In the genomic region with DNA sequence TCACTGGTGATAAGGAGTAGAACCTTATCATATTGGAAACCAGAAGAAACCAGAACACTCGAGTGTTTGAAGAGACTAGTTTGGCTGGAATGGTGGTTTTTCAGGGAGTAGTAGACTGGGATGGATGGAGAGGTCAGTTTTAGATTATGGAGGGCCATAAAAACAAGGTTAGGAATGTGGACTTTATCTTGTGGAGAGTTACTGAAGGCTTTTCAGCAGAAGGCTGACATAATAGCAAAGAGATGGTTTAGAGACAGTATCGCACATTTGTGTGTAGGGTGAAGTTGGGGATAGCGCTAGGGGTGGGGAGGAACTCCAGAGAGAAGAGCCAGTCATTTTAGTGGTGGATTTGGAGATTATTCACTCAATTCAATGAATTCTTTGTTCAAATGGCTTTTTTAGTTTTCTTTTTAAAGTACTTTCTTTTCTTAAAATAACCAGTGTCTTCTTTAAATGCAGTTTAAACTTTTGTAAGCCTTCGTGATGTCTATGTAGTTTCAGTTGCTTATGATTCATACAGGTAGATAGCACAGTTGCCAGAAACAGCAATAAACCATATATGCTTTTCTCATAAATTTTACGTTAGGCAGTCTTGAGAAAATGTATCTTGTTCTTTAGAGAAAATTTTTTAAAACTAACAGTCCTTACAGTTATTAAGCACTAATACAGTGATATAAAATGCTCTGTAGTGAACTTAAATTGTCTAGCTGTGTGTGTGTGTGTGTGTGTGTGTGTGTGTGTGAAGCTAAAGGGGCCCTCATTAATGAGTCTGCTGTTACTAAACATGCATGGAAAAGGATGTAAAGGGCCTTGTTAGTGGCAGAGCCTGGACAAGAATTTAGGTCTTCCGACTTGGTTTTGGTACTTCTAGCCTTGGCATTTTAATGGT, we compare ENCODE assay signal across 1 cellular context.
TF ChIP-seq lines count a peak whose summit lies in the region.

No MANE protein-coding gene starts in this region.

TF ChIP-seq in GM23338, 12 proteins besides CTCF, POLR2A, EP300 and RAD21 (continued from another document):
- TF ChIP-seq NANOG (IDR thresholded peaks at IDR 0.05; ENCODE audit: borderline replicate concordance) (no peak), EZH2 (IDR thresholded peaks at IDR 0.05; ENCODE audit: low read depth, unreplicated experiment) (no peak), EZH2phosphoT487 (IDR thresholded peaks at IDR 0.05; ENCODE audit: unreplicated experiment) (no peak), JUNB (IDR thresholded peaks at IDR 0.05; ENCODE audit: unreplicated experiment) (no peak), ZNF331 (CRISPR knock-in tag; IDR thresholded peaks at IDR 0.05; ENCODE audit: low read depth) (no peak), STAT1 (IDR thresholded peaks at IDR 0.05; ENCODE audit: unreplicated experiment) (no peak)
- TF ChIP-seq, protein P1, sequence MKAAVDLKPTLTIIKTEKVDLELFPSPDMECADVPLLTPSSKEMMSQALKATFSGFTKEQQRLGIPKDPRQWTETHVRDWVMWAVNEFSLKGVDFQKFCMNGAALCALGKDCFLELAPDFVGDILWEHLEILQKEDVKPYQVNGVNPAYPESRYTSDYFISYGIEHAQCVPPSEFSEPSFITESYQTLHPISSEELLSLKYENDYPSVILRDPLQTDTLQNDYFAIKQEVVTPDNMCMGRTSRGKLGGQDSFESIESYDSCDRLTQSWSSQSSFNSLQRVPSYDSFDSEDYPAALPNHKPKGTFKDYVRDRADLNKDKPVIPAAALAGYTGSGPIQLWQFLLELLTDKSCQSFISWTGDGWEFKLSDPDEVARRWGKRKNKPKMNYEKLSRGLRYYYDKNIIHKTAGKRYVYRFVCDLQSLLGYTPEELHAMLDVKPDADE (IDR thresholded peaks at IDR 0.05): no peak
- TF ChIP-seq, protein P2, sequence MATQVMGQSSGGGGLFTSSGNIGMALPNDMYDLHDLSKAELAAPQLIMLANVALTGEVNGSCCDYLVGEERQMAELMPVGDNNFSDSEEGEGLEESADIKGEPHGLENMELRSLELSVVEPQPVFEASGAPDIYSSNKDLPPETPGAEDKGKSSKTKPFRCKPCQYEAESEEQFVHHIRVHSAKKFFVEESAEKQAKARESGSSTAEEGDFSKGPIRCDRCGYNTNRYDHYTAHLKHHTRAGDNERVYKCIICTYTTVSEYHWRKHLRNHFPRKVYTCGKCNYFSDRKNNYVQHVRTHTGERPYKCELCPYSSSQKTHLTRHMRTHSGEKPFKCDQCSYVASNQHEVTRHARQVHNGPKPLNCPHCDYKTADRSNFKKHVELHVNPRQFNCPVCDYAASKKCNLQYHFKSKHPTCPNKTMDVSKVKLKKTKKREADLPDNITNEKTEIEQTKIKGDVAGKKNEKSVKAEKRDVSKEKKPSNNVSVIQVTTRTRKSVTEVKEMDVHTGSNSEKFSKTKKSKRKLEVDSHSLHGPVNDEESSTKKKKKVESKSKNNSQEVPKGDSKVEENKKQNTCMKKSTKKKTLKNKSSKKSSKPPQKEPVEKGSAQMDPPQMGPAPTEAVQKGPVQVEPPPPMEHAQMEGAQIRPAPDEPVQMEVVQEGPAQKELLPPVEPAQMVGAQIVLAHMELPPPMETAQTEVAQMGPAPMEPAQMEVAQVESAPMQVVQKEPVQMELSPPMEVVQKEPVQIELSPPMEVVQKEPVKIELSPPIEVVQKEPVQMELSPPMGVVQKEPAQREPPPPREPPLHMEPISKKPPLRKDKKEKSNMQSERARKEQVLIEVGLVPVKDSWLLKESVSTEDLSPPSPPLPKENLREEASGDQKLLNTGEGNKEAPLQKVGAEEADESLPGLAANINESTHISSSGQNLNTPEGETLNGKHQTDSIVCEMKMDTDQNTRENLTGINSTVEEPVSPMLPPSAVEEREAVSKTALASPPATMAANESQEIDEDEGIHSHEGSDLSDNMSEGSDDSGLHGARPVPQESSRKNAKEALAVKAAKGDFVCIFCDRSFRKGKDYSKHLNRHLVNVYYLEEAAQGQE (IDR thresholded peaks at IDR 0.05; ENCODE audit: unreplicated experiment): no peak
